25 cellular contexts compared by ENCODE assay signal in genomic region chr3:61908344-61908743, GRCh38.
DNase-seq lines count a peak whose midpoint lies in the region; ATAC-seq and TF ChIP-seq lines count a peak whose summit lies in the region.
"Had no signal": no experiment of that assay in that cellular context is flagged by ENCODE, and none has a peak within 500 bp of the region (broad histone marks: within the 10 kb centered on the region; RNA-seq: fewer than 3 reads in every experiment).

No MANE protein-coding gene starts in this region.

- no peaks in the 10 kb centered on the region for H3K27me3 ChIP-seq in left ventricle myocardium inferior (ENCODE audit: low read depth)

- H3K4me1 ChIP-seq in left ventricle myocardium inferior: peaks cover 64% of the 10 kb centered on the region
- H3K4me1 ChIP-seq: A549 had no signal

- DNase-seq in left ventricle myocardium inferior: no peak
- no peak for DNase-seq in left cardiac atrium
- peak; percentile 75 for DNase-seq in NCI-H69 (lab: John Stamatoyannopoulos, UW)
- peak; percentile 67 for DNase-seq in fibroblast of villous mesenchyme (ENCODE audit: low read depth)
- no peak for DNase-seq in NAMALWA (ENCODE audit: low spot score)
- no peak for DNase-seq in germinal center (ENCODE audit: low spot score)
- DNase-seq: activated CD4-positive, alpha-beta T cell treated with anti-CD3 and anti-CD28 coated beads, Interleukin-2, amount 50 U/mL, for 4 hours; activated effector memory CD4-positive, alpha-beta T cell treated with anti-CD3 and anti-CD28 coated beads, Interleukin-2, amount 50 U/mL, for 16 hours; caudate nucleus; CD4-positive, alpha-beta memory T cell; DMS79 treated with DMSO at 0.1 percent for 48 hours; erythroblast; mesendoderm; NCI-H146; NCI-H2171 treated with DMSO at 0.1 percent for 48 hours; SHP77 treated with DMSO at 0.1 percent for 48 hours; stimulated activated CD4-positive, alpha-beta T cell treated with anti-CD3 and anti-CD28 coated beads, Interleukin-4, amount 100 ng/mL, for 1 hour; stimulated activated naive CD8-positive, alpha-beta T cell treated with anti-CD3 and anti-CD28 coated beads, Interleukin-15, amount 100 ng/mL, for 72 hours; T-helper 17 cell; WERI-Rb-1 had no signal

- H3K4me3 ChIP-seq in left ventricle myocardium inferior (no peak overlapping the region), fibroblast of villous mesenchyme (ENCODE audit: low read depth, low read length) (no peak overlapping the region)
- H3K4me3 ChIP-seq: A549 had no signal

- intact Hi-C loops in left ventricle myocardium inferior (cut with micrococcal nuclease): no loop called here
- intact Hi-C loops in left cardiac atrium (cut with DNase I): no loop called here

- no peaks in the 10 kb centered on the region for H3K9me3 ChIP-seq in left ventricle myocardium inferior (replicated peaks)
- H3K9me3 ChIP-seq: A549 had no signal

- TF ChIP-seq CTCF in left ventricle myocardium inferior (IDR thresholded peaks at IDR 0.05; ENCODE audit: borderline replicate concordance) (no peak), fibroblast of villous mesenchyme (IDR thresholded peaks at IDR 0.05; ENCODE audit: insufficient read depth, low read depth, low read length) (no peak)

- peak overlapping the region; percentile 9 for H3K27ac ChIP-seq in left ventricle myocardium inferior (replicated peaks)
- H3K27ac ChIP-seq: A549, parathyroid adenoma, WERI-Rb-1 had no signal

- no peak for ATAC-seq in left cardiac atrium
- ATAC-seq in HG03457 (IDR thresholded peaks at IDR 0.05; ENCODE audit: unreplicated experiment): no peak
- no peak for ATAC-seq in GM21423 (IDR thresholded peaks at IDR 0.05; ENCODE audit: unreplicated experiment)
- ATAC-seq: A549; natural killer cell treated with Interleukin-12 subunit alpha and Interleukin-12 subunit beta and Interleukin-15 and Interleukin-18, amount 100 ng/mL, for 72 hours; stimulated activated naive CD8-positive, alpha-beta T cell treated with anti-CD3 and anti-CD28 coated beads, Interleukin-15, amount 100 ng/mL, for 72 hours; T-helper 17 cell had no signal

- H3K36me3 ChIP-seq in left ventricle myocardium inferior: no peaks in the 10 kb centered on the region
- H3K36me3 ChIP-seq: WERI-Rb-1 had no signal

Comparison
In these comparisons a context has a peak if more than half of its experiments do, and no peak if none do; other contexts are left out.
1. DNase-seq: peak in NCI-H69 (single experiment) and fibroblast of villous mesenchyme (single experiment); none in left ventricle myocardium inferior (single experiment), left cardiac atrium (single experiment), NAMALWA (single experiment) and germinal center (single experiment).